ENCODE assay signal across 1 cellular context in the genomic region with DNA sequence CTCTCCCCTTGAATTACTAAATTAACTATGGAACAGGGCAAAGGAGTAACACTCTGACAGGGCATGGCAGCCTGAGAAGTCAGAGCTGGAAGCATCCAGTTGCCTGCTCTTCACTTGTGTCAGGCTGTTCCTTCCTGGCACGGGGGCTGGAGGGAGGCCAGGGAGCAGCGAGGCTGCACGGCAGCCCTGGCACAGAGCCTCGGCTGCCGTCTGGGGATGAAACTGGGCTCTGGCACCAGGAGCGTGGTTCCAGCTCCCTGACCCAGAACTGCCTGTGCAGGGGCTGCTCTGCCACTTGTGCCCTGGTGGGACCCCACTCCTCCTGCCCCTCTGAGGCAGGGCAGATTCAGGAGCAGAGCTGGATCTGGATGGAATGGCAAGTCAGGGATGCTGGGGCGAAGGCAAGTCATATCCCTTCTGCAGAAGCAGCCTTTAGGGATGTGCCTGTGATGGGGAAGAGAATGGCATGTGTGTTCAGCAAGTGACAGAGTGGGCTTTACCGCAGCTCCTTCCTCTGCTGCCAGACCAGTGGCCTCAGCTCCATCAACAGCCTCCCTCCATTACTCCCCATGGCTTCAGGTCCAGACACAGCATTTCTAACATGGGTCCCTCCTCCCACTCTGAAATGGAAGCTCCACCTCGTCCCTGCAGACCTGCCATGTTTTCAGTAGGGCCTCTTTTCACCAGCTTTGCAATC.
TF ChIP-seq lines count a peak whose summit lies in the region.

No MANE protein-coding gene starts in this region.

TF ChIP-seq in HepG2, 621 proteins besides CTCF, POLR2A, EP300 and RAD21:
- TF ChIP-seq KLF16 (CRISPR knock-in tag; IDR thresholded peaks at IDR 0.05) = no peak
- no peak for TF ChIP-seq PAX8 (CRISPR knock-in tag; IDR thresholded peaks at IDR 0.05; ENCODE audit: borderline replicate concordance)
- TF ChIP-seq MBNL3 (CRISPR knock-in tag; conservative IDR thresholded peaks at IDR 0.05) = no peak
- no peak for TF ChIP-seq ETV5 (CRISPR knock-in tag; IDR thresholded peaks at IDR 0.05; ENCODE audit: borderline replicate concordance)
